In the genomic region with DNA sequence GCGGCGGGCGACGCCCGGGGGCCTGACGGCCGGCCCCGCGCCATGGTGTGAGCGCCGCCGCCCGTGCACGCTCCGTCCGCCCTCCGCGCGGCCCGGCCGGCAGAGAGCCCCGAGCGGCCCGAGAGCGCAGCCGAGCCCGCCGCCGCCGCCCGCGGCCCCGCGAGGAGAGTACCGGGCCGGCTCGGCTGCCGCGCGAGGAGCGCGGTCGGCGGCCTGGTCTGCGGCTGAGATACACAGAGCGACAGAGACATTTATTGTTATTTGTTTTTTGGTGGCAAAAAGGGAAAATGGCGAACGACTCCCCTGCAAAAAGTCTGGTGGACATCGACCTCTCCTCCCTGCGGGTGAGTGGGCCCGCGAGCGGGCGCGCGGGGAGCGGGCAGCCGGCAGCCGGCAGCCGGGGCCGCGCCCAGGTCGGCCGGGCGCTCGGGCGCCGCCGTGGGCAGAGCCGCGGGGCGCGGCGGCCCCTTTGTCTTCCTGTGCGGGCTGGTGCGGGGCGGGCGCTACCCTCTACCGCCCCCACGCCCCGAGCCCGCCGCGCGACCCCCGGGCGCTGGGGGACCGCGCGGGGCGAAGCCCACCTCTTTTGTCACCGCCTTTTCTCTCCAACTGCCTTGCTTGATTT, we compare ENCODE assay signal across 1 cellular context.
TF ChIP-seq lines count a peak whose summit lies in the region.

No MANE protein-coding gene starts in this region.

TF ChIP-seq in WTC11, 78 proteins besides CTCF, POLR2A, EP300 and RAD21 (continued from another document):
- TF ChIP-seq, protein P1, sequence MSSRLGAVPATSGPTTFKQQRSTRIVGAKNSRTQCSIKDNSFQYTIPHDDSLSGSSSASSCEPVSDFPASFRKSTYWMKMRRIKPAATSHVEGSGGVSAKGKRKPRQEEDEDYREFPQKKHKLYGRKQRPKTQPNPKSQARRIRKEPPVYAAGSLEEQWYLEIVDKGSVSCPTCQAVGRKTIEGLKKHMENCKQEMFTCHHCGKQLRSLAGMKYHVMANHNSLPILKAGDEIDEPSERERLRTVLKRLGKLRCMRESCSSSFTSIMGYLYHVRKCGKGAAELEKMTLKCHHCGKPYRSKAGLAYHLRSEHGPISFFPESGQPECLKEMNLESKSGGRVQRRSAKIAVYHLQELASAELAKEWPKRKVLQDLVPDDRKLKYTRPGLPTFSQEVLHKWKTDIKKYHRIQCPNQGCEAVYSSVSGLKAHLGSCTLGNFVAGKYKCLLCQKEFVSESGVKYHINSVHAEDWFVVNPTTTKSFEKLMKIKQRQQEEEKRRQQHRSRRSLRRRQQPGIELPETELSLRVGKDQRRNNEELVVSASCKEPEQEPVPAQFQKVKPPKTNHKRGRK (CRISPR knock-in tag; IDR thresholded peaks at IDR 0.05; ENCODE audit: borderline replicate concordance): no peak
- TF ChIP-seq, protein P2, sequence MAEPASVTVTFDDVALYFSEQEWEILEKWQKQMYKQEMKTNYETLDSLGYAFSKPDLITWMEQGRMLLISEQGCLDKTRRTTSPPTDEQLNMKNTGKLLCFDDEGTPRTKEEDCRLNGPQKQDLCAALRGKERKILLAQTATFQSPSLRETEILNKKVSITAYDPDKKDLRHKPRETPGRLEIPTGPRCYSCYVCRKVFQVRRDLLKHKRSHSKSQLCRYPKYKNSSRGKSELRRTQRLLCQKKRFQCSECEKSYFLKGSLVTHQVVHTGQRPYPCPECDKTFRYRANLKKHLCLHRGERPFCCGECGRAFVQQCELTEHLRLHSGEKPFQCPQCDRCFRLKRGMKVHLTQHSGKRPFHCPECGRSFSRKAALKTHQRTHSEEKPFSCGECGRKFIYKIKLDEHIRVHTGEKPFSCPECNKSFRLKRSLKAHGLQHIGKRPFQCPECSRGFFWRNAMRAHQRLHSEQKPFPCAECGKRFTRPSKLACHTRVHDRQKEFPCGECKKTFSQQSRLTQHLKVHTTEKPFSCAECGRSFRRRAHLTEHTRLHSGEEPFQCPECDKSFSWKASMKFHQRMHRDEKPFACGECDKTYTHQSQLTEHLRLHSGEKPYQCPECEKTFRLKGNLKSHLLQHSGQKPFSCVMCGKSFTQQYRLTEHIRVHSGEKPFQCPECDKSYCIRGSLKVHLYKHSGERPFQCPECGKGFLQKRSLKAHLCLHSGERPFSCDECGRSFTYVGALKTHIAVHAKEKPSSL (CRISPR knock-in tag; conservative IDR thresholded peaks at IDR 0.05): no peak
- TF ChIP-seq NR2C2 (CRISPR knock-in tag; IDR thresholded peaks at IDR 0.05): no peak
TF ChIP-seq in WTC11: peak in this region for 0.
